In the genomic region with DNA sequence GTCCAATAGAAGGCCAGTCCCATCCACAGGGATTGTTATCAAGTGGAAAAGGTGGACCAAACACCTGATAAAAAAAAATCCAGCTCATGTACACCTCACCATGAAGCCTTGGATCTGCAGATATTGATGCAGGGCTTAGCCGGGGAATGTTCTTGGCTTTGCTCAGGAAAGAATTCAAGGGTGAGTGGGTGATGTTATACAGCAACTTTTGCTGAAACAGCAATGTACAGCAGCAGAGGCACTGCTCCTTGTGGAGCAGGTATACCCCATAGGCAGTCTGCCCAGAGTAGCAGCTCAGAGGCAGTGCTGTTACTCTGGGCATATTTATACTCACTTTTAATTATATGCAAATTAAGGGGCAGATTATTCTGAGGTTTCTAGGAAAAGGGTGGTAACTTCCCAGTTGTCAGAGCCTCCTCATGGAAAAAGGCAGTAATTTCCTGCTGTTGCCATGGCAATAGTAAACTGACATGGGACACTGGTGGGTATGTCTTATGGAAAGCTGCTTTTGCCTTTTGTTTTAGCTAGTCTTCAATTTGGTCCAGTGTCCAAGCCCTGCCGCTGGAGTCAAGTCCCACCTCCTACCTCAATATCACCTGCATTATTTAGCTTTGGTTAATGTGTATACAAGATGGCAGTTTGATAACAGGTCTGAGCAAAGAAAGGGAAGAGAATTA, we compare ENCODE assay signal across 15 cellular contexts.
DNase-seq lines count a peak whose midpoint lies in the region; ATAC-seq, FAIRE-seq and TF ChIP-seq lines count a peak whose summit lies in the region.
"Had no signal": no experiment of that assay in that cellular context is flagged by ENCODE, and none has a peak within 500 bp of the region (broad histone marks: within the 10 kb centered on the region; RNA-seq: fewer than 3 reads in every experiment).

No MANE protein-coding gene starts in this region.

- H3K4me1 ChIP-seq in A549 (peaks cover 11% of the 10 kb centered on the region; the same call in 2 of the 3 replicates), body of pancreas (peaks cover 28% of the 10 kb centered on the region), MM.1S (ENCODE audit: low read length) (no peaks in the 10 kb centered on the region)
- H3K4me1 ChIP-seq: gastroesophageal sphincter had no signal

- H3K36me3 ChIP-seq in body of pancreas (replicated peaks in 1 of 2; ENCODE audit: insufficient read depth in 1 of 2, low read depth in 2 of 2) (no peaks in the 10 kb centered on the region), MM.1S (replicated peaks; ENCODE audit: insufficient read depth, low read length) (no peaks in the 10 kb centered on the region)
- H3K36me3 ChIP-seq: gastroesophageal sphincter had no signal

- peak overlapping the region; percentile 11 to 39; a peak in 3 of 6 replicates for H3K27ac ChIP-seq in A549
- H3K27ac ChIP-seq in body of pancreas = peak overlapping the region; percentile 7 to 60 (median 38)
- no peak overlapping the region for H3K27ac ChIP-seq in MM.1S (ENCODE audit: low read length)
- H3K27ac ChIP-seq: gastroesophageal sphincter had no signal

- H3K79me2 ChIP-seq in MM.1S (ENCODE audit: low read length) = no peaks in the 10 kb centered on the region

- no peak for TF ChIP-seq CTCF in A549 (IDR thresholded peaks at IDR 0.05)
- TF ChIP-seq CTCF in body of pancreas (IDR thresholded peaks at IDR 0.05) = no peak
- TF ChIP-seq CTCF in MM.1S (IDR thresholded peaks at IDR 0.05; ENCODE audit: low read length) = no peak

- 91% methylated on average over 2 of the region's 2 CpGs for WGBS in A549 (ENCODE audit: missing lambda C conversion rate)
- WGBS in body of pancreas, 2 donors = 9 to 16% methylated on average over 1 to 2 of the region's 2 CpGs

- intact Hi-C loops in body of pancreas (cut with DNase I) = no loop called here
- intact Hi-C loops in left colon (cut with DNase I, micrococcal nuclease) = no loop called here

- no peak for TF ChIP-seq POLR2A in A549 (IDR thresholded peaks at IDR 0.05; ENCODE audit: low read length)
- no peak for TF ChIP-seq POLR2A in body of pancreas (IDR thresholded peaks at IDR 0.05)

- no peak overlapping the region for H2AFZ ChIP-seq in MM.1S (ENCODE audit: low read length)

- POLR2A ChIA-PET in A549 (lab: Yijun Ruan, JAX) = interaction anchor here (0.6 kb wide), 1 partner anchor 271 kb away, joined by 11 read pairs; no protein-coding TSS in a partner anchor

- no peak overlapping the region for H3K4me3 ChIP-seq in A549
- H3K4me3 ChIP-seq in body of pancreas = no peak overlapping the region
- H3K4me3 ChIP-seq in MM.1S (ENCODE audit: low read length) = no peak overlapping the region
- H3K4me3 ChIP-seq: gastroesophageal sphincter had no signal

- DNase-seq in A549 (ENCODE audit: low read depth in 1 of 2, low spot score in 1 of 2) (no peak), HT-29 (ENCODE audit: low spot score) (peak; percentile 33), body of pancreas (peak in 1 of 4 donors; percentile 38), left colon (no peak), NCI-H2107 treated with DMSO at 0.1 percent for 48 hours (lab: John Stamatoyannopoulos, UW; ENCODE audit: unreplicated experiment) (no peak), MM.1S (no peak), EL (no peak)
- no peak for DNase-seq in activated CD4-positive, CD25-positive, alpha-beta regulatory T cell (lab: John Stamatoyannopoulos, UW)
- DNase-seq: activated CD4-positive, alpha-beta T cell treated with anti-CD3 and anti-CD28 coated beads, Interleukin-2, amount 50 U/mL, for 1 hour; DND-41; kidney; NCI-H82; retina; stimulated activated CD4-positive, alpha-beta T cell treated with anti-CD3 and anti-CD28 coated beads, Interleukin-2, amount 100 ng/mL, for 24 hours had no signal

- H3F3A ChIP-seq in MM.1S (ENCODE audit: insufficient read depth, low read length) = no peaks in the 10 kb centered on the region

- H3K9ac ChIP-seq in MM.1S (ENCODE audit: low read length) = no peak overlapping the region

- no peaks in the 10 kb centered on the region for H3K9me2 ChIP-seq in MM.1S (replicated peaks; ENCODE audit: insufficient read depth, low read length)

- no peaks in the 10 kb centered on the region for H3K27me3 ChIP-seq in body of pancreas
- H3K27me3 ChIP-seq in MM.1S (replicated peaks; ENCODE audit: insufficient read depth, low read length) = no peaks in the 10 kb centered on the region
- H3K27me3 ChIP-seq: gastroesophageal sphincter had no signal

- TF ChIP-seq RAD21 in A549 (conservative IDR thresholded peaks at IDR 0.05 in 1 of 2, IDR thresholded peaks at IDR 0.05 in 1 of 2) = no peak

- ATAC-seq in A549 (no peak; a peak in 1 of 6 replicates), body of pancreas (peak; percentile 68), left colon (peak; percentile 85)
- ATAC-seq: gastroesophageal sphincter had no signal

- no peaks in the 10 kb centered on the region for H4K20me1 ChIP-seq in MM.1S (ENCODE audit: insufficient read depth, low read length)

- CTCF ChIA-PET in A549 (lab: Yijun Ruan, JAX) = interaction anchor here (1.1 to 3.0 kb wide), 2 partner anchors 19 to 109 kb away, joined by 6 to 11 read pairs; a partner anchor contains a TSS

- 0 out of 3 replicates have a peak, but pooled peaks cover 2% of the 10 kb centered on the region for H3K9me3 ChIP-seq in A549
- no peaks in the 10 kb centered on the region for H3K9me3 ChIP-seq in body of pancreas
- no peaks in the 10 kb centered on the region for H3K9me3 ChIP-seq in MM.1S (replicated peaks; ENCODE audit: insufficient read depth, low read length)
- H3K9me3 ChIP-seq: gastroesophageal sphincter had no signal

- TF ChIP-seq EP300 in A549 (IDR thresholded peaks at IDR 0.05) = no peak

- FAIRE-seq in A549 (lab: Jason Lieb, UNC) = peak; percentile 51
- FAIRE-seq: kidney had no signal

- H3K4me2 ChIP-seq in A549 (no peak overlapping the region), MM.1S (ENCODE audit: low read depth, low read length) (no peak overlapping the region)

TF ChIP-seq in A549, 52 proteins besides CTCF, POLR2A, EP300 and RAD21:
- TF ChIP-seq ZFP36 (IDR thresholded peaks at IDR 0.05; ENCODE audit: borderline replicate concordance, partially characterized antibody) (no peak), HOXB13 (CRISPR knock-in tag; IDR thresholded peaks at IDR 0.05; ENCODE audit: low read depth) (no peak), NR3C1 (IDR thresholded peaks at IDR 0.05) (no peak), POLR2AphosphoS2 (conservative IDR thresholded peaks at IDR 0.05; ENCODE audit: low read length) (no peak), MAFK (IDR thresholded peaks at IDR 0.05; ENCODE audit: partially characterized antibody) (peak; percentile 6)

Comparison
In these comparisons a context has a peak if more than half of its experiments do, and no peak if none do; other contexts are left out.
1. ATAC-seq: peak in body of pancreas (single experiment) and left colon (single experiment); none in A549 (0 of 2).